Comparison of ENCODE assay signal across 8 cellular contexts in genomic region chr5:170100051-170100943, GRCh38. TPM values are rescaled to one million over a fixed set of nuclear protein-coding genes. Genes with fewer than 3 reads are reported as not detected.
A peak's percentile ranks its signal among the peaks of the same experiment; 100 is the strongest.
DNase-seq lines count a peak whose midpoint lies in the region; ATAC-seq and TF ChIP-seq lines count a peak whose summit lies in the region.

No MANE protein-coding gene starts in this region.

- H3K36me3 ChIP-seq in HEK293 (ENCODE audit: control insufficient read depth in 2 of 2, insufficient read depth in 1 of 2, low read length in 2 of 2) (no peaks in the 10 kb centered on the region), liver (ENCODE audit: control insufficient read depth in 4 of 4, insufficient read depth in 3 of 4, low read depth in 1 of 4, low read length in 3 of 4) (no peaks in the 10 kb centered on the region)

- H3K4me3 ChIP-seq in HEK293 (ENCODE audit: low read depth, low read length) (no peak overlapping the region), coronary artery (no peak overlapping the region), liver (ENCODE audit: low read depth in 1 of 3, low read length in 3 of 3) (no peak overlapping the region)

- H3K9me3 ChIP-seq in HEK293 (ENCODE audit: control insufficient read depth, insufficient read depth, low read depth, low read length) = no peaks in the 10 kb centered on the region
- H3K9me3 ChIP-seq in liver (ENCODE audit: control insufficient read depth in 4 of 4, low read length in 3 of 4) = no peaks in the 10 kb centered on the region

- CTCF ChIA-PET in HEK293 (lab: Yijun Ruan, JAX) = interaction anchor here (0.6 to 5.5 kb wide), 33 partner anchors 10 to 533 kb away, joined by 3 to 169 read pairs (median 4); no protein-coding TSS in a partner anchor

- ATAC-seq in HG03039 (IDR thresholded peaks at IDR 0.05; ENCODE audit: unreplicated experiment) = no peak

- H3K27ac ChIP-seq in HEK293 (ENCODE audit: extremely low read depth, low read depth, low read length) = no peak overlapping the region
- H3K27ac ChIP-seq in coronary artery = no peak overlapping the region
- H3K27ac ChIP-seq in liver (ENCODE audit: low read depth in 1 of 2, low read length in 2 of 2) = no peak overlapping the region

- 33% methylated on average over 13 of the region's 13 CpGs for WGBS in liver

- H3K4me1 ChIP-seq in HEK293 (ENCODE audit: control insufficient read depth, insufficient read depth, low read length) = no peaks in the 10 kb centered on the region
- H3K4me1 ChIP-seq in liver (ENCODE audit: control insufficient read depth in 4 of 4, insufficient read depth in 4 of 4, low read length in 3 of 4) = peaks cover 0 to 4% (median 0%) of the 10 kb centered on the region in 4 donors

- peak; percentile 33 for DNase-seq in DMS 273 treated with DMSO at 0.1 percent for 48 hours (lab: John Stamatoyannopoulos, UW)
- DNase-seq in NCI-H460 (ENCODE audit: extremely low read depth, low read depth) = peak; percentile 64
- DNase-seq in activated CD4-positive, alpha-beta T cell treated with anti-CD3 and anti-CD28 coated beads for 48 hours = peak; percentile 83
- no peak for DNase-seq in coronary artery (ENCODE audit: low spot score)
- peak; percentile 20 to 50 (median 29) for DNase-seq in stimulated activated CD4-positive, alpha-beta T cell treated with anti-CD3 and anti-CD28 coated beads, TNF-alpha, amount 100 ng/mL, for 1 hour (ENCODE audit: low read depth in 3 of 3, low spot score in 1 of 3)

- TF ChIP-seq RAD21 in liver (IDR thresholded peaks at IDR 0.05) = peak; percentile 81 to 83

- no peak overlapping the region for H3K9ac ChIP-seq in liver (ENCODE audit: low read depth in 1 of 2, low read length in 2 of 2)

- POLR2A ChIA-PET in HEK293 (lab: Yijun Ruan, JAX) = no interaction called here

- no peaks in the 10 kb centered on the region for H3K27me3 ChIP-seq in liver (ENCODE audit: control insufficient read depth in 4 of 4, insufficient read depth in 4 of 4, low read length in 3 of 4)

- TF ChIP-seq CTCF in HEK293 (tag by site-specific recombination; IDR thresholded peaks at IDR 0.05) = peak; percentile 62
- TF ChIP-seq CTCF in coronary artery (IDR thresholded peaks at IDR 0.05) = peak; percentile 61
- peak; percentile 65 for TF ChIP-seq CTCF in liver (IDR thresholded peaks at IDR 0.05; ENCODE audit: low read depth, low read length, missing input control)

TF ChIP-seq in HEK293, 187 proteins besides CTCF, POLR2A, EP300 and RAD21:
- TF ChIP-seq ZNF654 (tag by site-specific recombination; IDR thresholded peaks at IDR 0.05; ENCODE audit: low read depth) (peak; percentile 68), ZNF112 (tag by site-specific recombination; IDR thresholded peaks at IDR 0.05) (no peak), ZNF266 (tag by site-specific recombination; IDR thresholded peaks at IDR 0.05; ENCODE audit: low read depth) (no peak), ZNF555 (tag by site-specific recombination; conservative IDR thresholded peaks at IDR 0.05) (no peak)
TF ChIP-seq in HEK293: peak in this region for 1.

TF ChIP-seq in liver, 16 proteins besides CTCF, POLR2A, EP300 and RAD21:
- no peak for TF ChIP-seq RXRA (IDR thresholded peaks at IDR 0.05)
- TF ChIP-seq GABPA (IDR thresholded peaks at IDR 0.05 in 1 of 2, conservative IDR thresholded peaks at IDR 0.05 in 1 of 2) = no peak
- TF ChIP-seq REST (IDR thresholded peaks at IDR 0.05) = no peak
- TF ChIP-seq NR2F2 (IDR thresholded peaks at IDR 0.05) = no peak
- no peak for TF ChIP-seq FOXA2 (IDR thresholded peaks at IDR 0.05)
- TF ChIP-seq ATF3 (IDR thresholded peaks at IDR 0.05) = no peak
- no peak for TF ChIP-seq HNF4A (conservative IDR thresholded peaks at IDR 0.05)
- no peak for TF ChIP-seq ZBTB33 (IDR thresholded peaks at IDR 0.05)
- TF ChIP-seq TAF1 (conservative IDR thresholded peaks at IDR 0.05) = no peak
- no peak for TF ChIP-seq SP1 (IDR thresholded peaks at IDR 0.05)
- no peak for TF ChIP-seq JUND (IDR thresholded peaks at IDR 0.05)
- TF ChIP-seq MAX (IDR thresholded peaks at IDR 0.05) = no peak
- no peak for TF ChIP-seq HNF4G (IDR thresholded peaks at IDR 0.05)
- TF ChIP-seq EGR1 (IDR thresholded peaks at IDR 0.05; ENCODE audit: low read depth in 2 of 2) = no peak
- no peak for TF ChIP-seq FOXA1 (IDR thresholded peaks at IDR 0.05)
- no peak for TF ChIP-seq YY1 (IDR thresholded peaks at IDR 0.05)

RNA-seq across cellular contexts. Expression of gene FOXI1, which starts 5.4 kb away (rescaled TPM):
- not detected in 2 replicates for total RNA-seq in NCI-H460 (2014; rRNA removed; shearing (Covaris generic))
- polyA plus RNA-seq in NCI-H460 (2014; cell fraction: nucleus; rRNA removed) = not detected in 2 replicates
- total RNA-seq in liver = not detected
- not detected for polyA plus RNA-seq in liver
